10 cellular contexts compared by ENCODE assay signal in genomic region chr1:79982218-79982617, GRCh38.
A peak's percentile ranks its signal among the peaks of the same experiment; 100 is the strongest.
DNase-seq lines count a peak whose midpoint lies in the region; ATAC-seq and TF ChIP-seq lines count a peak whose summit lies in the region.
"Had no signal": no experiment of that assay in that cellular context is flagged by ENCODE, and none has a peak within 500 bp of the region (broad histone marks: within the 10 kb centered on the region; RNA-seq: fewer than 3 reads in every experiment).

No MANE protein-coding gene starts in this region.

- H4K20me1 ChIP-seq in smooth muscle cell (ENCODE audit: low read depth), result no peaks in the 10 kb centered on the region

- no peaks in the 10 kb centered on the region for H3K27me3 Mint-ChIP-seq in nephron progenitor cell (ENCODE audit: low read depth, poor library complexity)
- H3K27me3 Mint-ChIP-seq: activated B cell treated with CpG ODN at 0.5 μM for 24 hours had no signal

- 94% methylated on average over 3 of the region's 3 CpGs for WGBS in smooth muscle cell (ENCODE audit: low lambda C conversion rate)

- H3K36me3 Mint-ChIP-seq in nephron progenitor cell (ENCODE audit: low read depth), result no peaks in the 10 kb centered on the region

- H3K79me2 ChIP-seq in smooth muscle cell (ENCODE audit: low read depth), result no peaks in the 10 kb centered on the region
- H3K79me2 ChIP-seq: parathyroid adenoma had no signal

- DNase-seq in GM04504 (ENCODE audit: low read depth) (peak; percentile 56), anterior cingulate cortex (lab: John Stamatoyannopoulos, UW) (peak in 33 of 58 donors; percentile 2 to 59 (median 14)), left cardiac atrium (peak; percentile 76), putamen (ENCODE audit: low spot score) (peak; percentile 20), smooth muscle cell (lab: John Stamatoyannopoulos, UW; ENCODE audit: unreplicated experiment) (no peak), nephron progenitor cell (no peak), kidney tubule cell (ENCODE audit: low spot score) (no peak)
- no peak for DNase-seq in stimulated activated naive CD4-positive, alpha-beta T cell treated with Interleukin-2 at 50 U/mL for 16 hours (lab: John Stamatoyannopoulos, UW)
- DNase-seq: activated B cell treated with CpG ODN at 0.5 μM for 24 hours had no signal

- no peaks in the 10 kb centered on the region for H3K36me3 ChIP-seq in smooth muscle cell (ENCODE audit: low read depth)

- H3K27ac Mint-ChIP-seq in nephron progenitor cell, result no peak overlapping the region
- H3K27ac Mint-ChIP-seq: activated B cell treated with CpG ODN at 0.5 μM for 24 hours had no signal

- TF ChIP-seq CTCF in smooth muscle cell (IDR thresholded peaks at IDR 0.05; ENCODE audit: borderline replicate concordance, insufficient read depth, poor library complexity, severe bottlenecking) (no peak), nephron progenitor cell (IDR thresholded peaks at IDR 0.05) (no peak)

- H3K4me3 ChIP-seq in smooth muscle cell, result no peak overlapping the region

- H3K9me3 ChIP-seq in smooth muscle cell (replicated peaks; ENCODE audit: low read depth), result no peaks in the 10 kb centered on the region

- no peaks in the 10 kb centered on the region for H3K4me1 Mint-ChIP-seq in nephron progenitor cell
- H3K4me1 Mint-ChIP-seq: activated B cell treated with CpG ODN at 0.5 μM for 24 hours had no signal

- no peaks in the 10 kb centered on the region for H3K27me3 ChIP-seq in smooth muscle cell (ENCODE audit: low read depth)

- no peak overlapping the region for H2AFZ ChIP-seq in smooth muscle cell (ENCODE audit: low read depth)
- H2AFZ ChIP-seq: parathyroid adenoma had no signal

- peak; percentile 97 to 98 for ATAC-seq in left cardiac atrium

- H3K9me3 Mint-ChIP-seq in nephron progenitor cell, result no peaks in the 10 kb centered on the region
- H3K9me3 Mint-ChIP-seq: activated B cell treated with CpG ODN at 0.5 μM for 24 hours had no signal

- H3K4me2 ChIP-seq in smooth muscle cell, result no peak overlapping the region

- H3K4me3 Mint-ChIP-seq in nephron progenitor cell, result no peak overlapping the region
- H3K4me3 Mint-ChIP-seq: activated B cell treated with CpG ODN at 0.5 μM for 24 hours had no signal

- no peaks in the 10 kb centered on the region for H3K4me1 ChIP-seq in smooth muscle cell (ENCODE audit: low read depth)
- H3K4me1 ChIP-seq: parathyroid adenoma had no signal

- H3F3A ChIP-seq in smooth muscle cell (ENCODE audit: low read depth), result no peaks in the 10 kb centered on the region

- intact Hi-C loops in left cardiac atrium (cut with DNase I), result no loop called here

- no peak overlapping the region for H3K9ac ChIP-seq in smooth muscle cell (ENCODE audit: low read depth)
- H3K9ac ChIP-seq: parathyroid adenoma had no signal

- no peak overlapping the region for H3K27ac ChIP-seq in smooth muscle cell (ENCODE audit: low read depth)
- H3K27ac ChIP-seq: parathyroid adenoma had no signal

Comparison
In these comparisons a context has a peak if more than half of its experiments do, and no peak if none do; other contexts are left out.
1. DNase-seq: peak in GM04504 (single experiment), anterior cingulate cortex (33 of 58), left cardiac atrium (single experiment) and putamen (single experiment); none in stimulated activated naive CD4-positive, alpha-beta T cell treated with Interleukin-2 at 50 U/mL for 16 hours (single experiment), smooth muscle cell (single experiment), nephron progenitor cell (single experiment) and kidney tubule cell (single experiment).